In the genomic region with DNA sequence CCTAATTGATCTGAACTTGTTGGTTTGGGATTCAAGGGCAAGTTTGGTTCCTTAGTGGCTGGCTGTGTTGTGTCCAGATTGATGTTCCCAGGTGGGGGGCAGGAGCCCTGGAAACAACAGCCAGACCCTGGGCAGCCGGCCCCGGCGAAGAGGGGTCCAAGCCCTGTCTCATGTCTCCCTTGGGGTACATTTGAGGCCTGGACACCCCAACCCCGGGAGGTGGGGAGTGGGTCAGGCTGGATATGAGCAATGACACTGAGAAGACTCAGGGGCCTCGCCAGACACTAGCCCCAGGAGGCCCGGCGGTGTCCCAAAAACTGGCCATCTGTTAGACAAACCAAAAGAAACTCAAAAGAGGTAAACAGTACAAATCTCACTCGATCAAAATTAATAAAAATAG, we compare ENCODE assay signal across 1 cellular context.
TF ChIP-seq lines count a peak whose summit lies in the region.

No MANE protein-coding gene starts in this region.

TF ChIP-seq in H1, 55 proteins besides CTCF, POLR2A, EP300 and RAD21:
- TF ChIP-seq PHF8 (conservative IDR thresholded peaks at IDR 0.05; ENCODE audit: low read depth, low read length) (no peak), CEBPB (IDR thresholded peaks at IDR 0.05; ENCODE audit: low read depth, low read length) (no peak), YY1 (IDR thresholded peaks at IDR 0.05; ENCODE audit: low read depth, low read length) (no peak), SP1 (IDR thresholded peaks at IDR 0.05; ENCODE audit: low read depth, low read length) (no peak), TAF7 (optimal IDR thresholded peaks at IDR 0.05; ENCODE audit: borderline replicate concordance, low read depth, low read length) (no peak), RNF2 (IDR thresholded peaks at IDR 0.05; ENCODE audit: borderline replicate concordance, low read depth, low read length, missing control alignments, poor library complexity, severe bottlenecking) (no peak), ASH2L (IDR thresholded peaks at IDR 0.05; ENCODE audit: low read length) (no peak), SAP30 (IDR thresholded peaks at IDR 0.05; ENCODE audit: insufficient read depth, insufficient replicate concordance, low read length) (no peak), POLR2AphosphoS5 (IDR thresholded peaks at IDR 0.05; ENCODE audit: low read depth, low read length) (no peak), EGR1 (IDR thresholded peaks at IDR 0.05; ENCODE audit: borderline replicate concordance, low read depth, low read length) (no peak), CBX8 (IDR thresholded peaks at IDR 0.05; ENCODE audit: borderline replicate concordance, low read depth, low read length) (no peak), JUND (IDR thresholded peaks at IDR 0.05; ENCODE audit: low read length) (no peak), GTF2F1 (IDR thresholded peaks at IDR 0.05; ENCODE audit: borderline replicate concordance, low read depth, low read length) (no peak), BRCA1 (IDR thresholded peaks at IDR 0.05; ENCODE audit: low read depth, low read length) (no peak), SRF (IDR thresholded peaks at IDR 0.05; ENCODE audit: low read depth, low read length) (no peak), NANOG (IDR thresholded peaks at IDR 0.05; ENCODE audit: insufficient read depth, low read depth, low read length, poor library complexity, severe bottlenecking) (no peak)
- TF ChIP-seq, protein P1, sequence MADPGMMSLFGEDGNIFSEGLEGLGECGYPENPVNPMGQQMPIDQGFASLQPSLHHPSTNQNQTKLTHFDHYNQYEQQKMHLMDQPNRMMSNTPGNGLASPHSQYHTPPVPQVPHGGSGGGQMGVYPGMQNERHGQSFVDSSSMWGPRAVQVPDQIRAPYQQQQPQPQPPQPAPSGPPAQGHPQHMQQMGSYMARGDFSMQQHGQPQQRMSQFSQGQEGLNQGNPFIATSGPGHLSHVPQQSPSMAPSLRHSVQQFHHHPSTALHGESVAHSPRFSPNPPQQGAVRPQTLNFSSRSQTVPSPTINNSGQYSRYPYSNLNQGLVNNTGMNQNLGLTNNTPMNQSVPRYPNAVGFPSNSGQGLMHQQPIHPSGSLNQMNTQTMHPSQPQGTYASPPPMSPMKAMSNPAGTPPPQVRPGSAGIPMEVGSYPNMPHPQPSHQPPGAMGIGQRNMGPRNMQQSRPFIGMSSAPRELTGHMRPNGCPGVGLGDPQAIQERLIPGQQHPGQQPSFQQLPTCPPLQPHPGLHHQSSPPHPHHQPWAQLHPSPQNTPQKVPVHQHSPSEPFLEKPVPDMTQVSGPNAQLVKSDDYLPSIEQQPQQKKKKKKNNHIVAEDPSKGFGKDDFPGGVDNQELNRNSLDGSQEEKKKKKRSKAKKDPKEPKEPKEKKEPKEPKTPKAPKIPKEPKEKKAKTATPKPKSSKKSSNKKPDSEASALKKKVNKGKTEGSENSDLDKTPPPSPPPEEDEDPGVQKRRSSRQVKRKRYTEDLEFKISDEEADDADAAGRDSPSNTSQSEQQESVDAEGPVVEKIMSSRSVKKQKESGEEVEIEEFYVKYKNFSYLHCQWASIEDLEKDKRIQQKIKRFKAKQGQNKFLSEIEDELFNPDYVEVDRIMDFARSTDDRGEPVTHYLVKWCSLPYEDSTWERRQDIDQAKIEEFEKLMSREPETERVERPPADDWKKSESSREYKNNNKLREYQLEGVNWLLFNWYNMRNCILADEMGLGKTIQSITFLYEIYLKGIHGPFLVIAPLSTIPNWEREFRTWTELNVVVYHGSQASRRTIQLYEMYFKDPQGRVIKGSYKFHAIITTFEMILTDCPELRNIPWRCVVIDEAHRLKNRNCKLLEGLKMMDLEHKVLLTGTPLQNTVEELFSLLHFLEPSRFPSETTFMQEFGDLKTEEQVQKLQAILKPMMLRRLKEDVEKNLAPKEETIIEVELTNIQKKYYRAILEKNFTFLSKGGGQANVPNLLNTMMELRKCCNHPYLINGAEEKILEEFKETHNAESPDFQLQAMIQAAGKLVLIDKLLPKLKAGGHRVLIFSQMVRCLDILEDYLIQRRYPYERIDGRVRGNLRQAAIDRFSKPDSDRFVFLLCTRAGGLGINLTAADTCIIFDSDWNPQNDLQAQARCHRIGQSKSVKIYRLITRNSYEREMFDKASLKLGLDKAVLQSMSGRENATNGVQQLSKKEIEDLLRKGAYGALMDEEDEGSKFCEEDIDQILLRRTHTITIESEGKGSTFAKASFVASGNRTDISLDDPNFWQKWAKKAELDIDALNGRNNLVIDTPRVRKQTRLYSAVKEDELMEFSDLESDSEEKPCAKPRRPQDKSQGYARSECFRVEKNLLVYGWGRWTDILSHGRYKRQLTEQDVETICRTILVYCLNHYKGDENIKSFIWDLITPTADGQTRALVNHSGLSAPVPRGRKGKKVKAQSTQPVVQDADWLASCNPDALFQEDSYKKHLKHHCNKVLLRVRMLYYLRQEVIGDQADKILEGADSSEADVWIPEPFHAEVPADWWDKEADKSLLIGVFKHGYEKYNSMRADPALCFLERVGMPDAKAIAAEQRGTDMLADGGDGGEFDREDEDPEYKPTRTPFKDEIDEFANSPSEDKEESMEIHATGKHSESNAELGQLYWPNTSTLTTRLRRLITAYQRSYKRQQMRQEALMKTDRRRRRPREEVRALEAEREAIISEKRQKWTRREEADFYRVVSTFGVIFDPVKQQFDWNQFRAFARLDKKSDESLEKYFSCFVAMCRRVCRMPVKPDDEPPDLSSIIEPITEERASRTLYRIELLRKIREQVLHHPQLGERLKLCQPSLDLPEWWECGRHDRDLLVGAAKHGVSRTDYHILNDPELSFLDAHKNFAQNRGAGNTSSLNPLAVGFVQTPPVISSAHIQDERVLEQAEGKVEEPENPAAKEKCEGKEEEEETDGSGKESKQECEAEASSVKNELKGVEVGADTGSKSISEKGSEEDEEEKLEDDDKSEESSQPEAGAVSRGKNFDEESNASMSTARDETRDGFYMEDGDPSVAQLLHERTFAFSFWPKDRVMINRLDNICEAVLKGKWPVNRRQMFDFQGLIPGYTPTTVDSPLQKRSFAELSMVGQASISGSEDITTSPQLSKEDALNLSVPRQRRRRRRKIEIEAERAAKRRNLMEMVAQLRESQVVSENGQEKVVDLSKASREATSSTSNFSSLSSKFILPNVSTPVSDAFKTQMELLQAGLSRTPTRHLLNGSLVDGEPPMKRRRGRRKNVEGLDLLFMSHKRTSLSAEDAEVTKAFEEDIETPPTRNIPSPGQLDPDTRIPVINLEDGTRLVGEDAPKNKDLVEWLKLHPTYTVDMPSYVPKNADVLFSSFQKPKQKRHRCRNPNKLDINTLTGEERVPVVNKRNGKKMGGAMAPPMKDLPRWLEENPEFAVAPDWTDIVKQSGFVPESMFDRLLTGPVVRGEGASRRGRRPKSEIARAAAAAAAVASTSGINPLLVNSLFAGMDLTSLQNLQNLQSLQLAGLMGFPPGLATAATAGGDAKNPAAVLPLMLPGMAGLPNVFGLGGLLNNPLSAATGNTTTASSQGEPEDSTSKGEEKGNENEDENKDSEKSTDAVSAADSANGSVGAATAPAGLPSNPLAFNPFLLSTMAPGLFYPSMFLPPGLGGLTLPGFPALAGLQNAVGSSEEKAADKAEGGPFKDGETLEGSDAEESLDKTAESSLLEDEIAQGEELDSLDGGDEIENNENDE (IDR thresholded peaks at IDR 0.05; ENCODE audit: insufficient replicate concordance, low read length) = no peak
TF ChIP-seq in H1: peak in this region for 0.
